ENCODE assay signal across 15 cellular contexts in genomic region chr7:101934618-101935017, GRCh38.
DNase-seq lines count a peak whose midpoint lies in the region; ATAC-seq, FAIRE-seq and TF ChIP-seq lines count a peak whose summit lies in the region.
"Had no signal": no experiment of that assay in that cellular context is flagged by ENCODE, and none has a peak within 500 bp of the region (broad histone marks: within the 10 kb centered on the region; RNA-seq: fewer than 3 reads in every experiment).

No MANE protein-coding gene starts in this region.

- FAIRE-seq in small intestine (lab: Jason Lieb, UNC): no peak

- H3K27me3 Mint-ChIP-seq in dendritic cell treated with granulocyte-macrophage colony-stimulating factor and Interleukin-4, amounts not matched to agents 40 ng/mL and 50 ng/mL, for 4 days: no peaks in the 10 kb centered on the region
- H3K27me3 Mint-ChIP-seq: activated CD8-positive, alpha-beta memory T cell treated with anti-CD3 and anti-CD28 coated beads, Interleukin-2, amount 10 ng/mL, durations not matched to agents 7 days and 5 days; activated naive CD8-positive, alpha-beta T cell treated with anti-CD3 and anti-CD28 coated beads, Interleukin-2, amount 50 U/mL, for 24 hours; stimulated activated naive CD8-positive, alpha-beta T cell treated with anti-CD3 and anti-CD28 coated beads, Interleukin-15, Interleukin-2, amounts not matched to agents 100 ng/mL and 50 ng/mL, for 24 hours had no signal

- intact Hi-C loops in dendritic cell treated with granulocyte-macrophage colony-stimulating factor and Interleukin-4, amounts not matched to agents 40 ng/mL and 50 ng/mL, for 4 days (cut with micrococcal nuclease): no loop called here

- WGBS in small intestine, 3 donors: 23 to 54% (median 37%) methylated on average over 11 of the region's 11 CpGs

- H3K27ac ChIP-seq in small intestine (ENCODE audit: low read depth in 1 of 2, low read length in 1 of 2) (peak overlapping the region; percentile 30 to 66), brain microvascular endothelial cell (no peak overlapping the region)

- DNase-seq in EH (ENCODE audit: low read depth) (peak; percentile 25), left lobe of liver (ENCODE audit: low spot score) (no peak), small intestine (peak; percentile 69), A172 (ENCODE audit: low spot score) (no peak), NCI-H345 treated with DMSO at 0.1 percent for 48 hours (lab: John Stamatoyannopoulos, UW; ENCODE audit: unreplicated experiment) (no peak), brain microvascular endothelial cell (no peak)
- DNase-seq: activated CD8-positive, alpha-beta memory T cell treated with anti-CD3 and anti-CD28 coated beads, Interleukin-2, amount 10 ng/mL, durations not matched to agents 7 days and 5 days; activated naive CD8-positive, alpha-beta T cell treated with anti-CD3 and anti-CD28 coated beads, Interleukin-2, amount 50 U/mL, for 24 hours; NCI-H2029; stimulated activated CD4-positive, alpha-beta T cell treated with anti-CD3 and anti-CD28 coated beads, Interleukin-1b, Interleukin-23, amount 100 ng/mL, for 48 hours; T1000 had no signal

- no peaks in the 10 kb centered on the region for H3K9me3 Mint-ChIP-seq in dendritic cell treated with granulocyte-macrophage colony-stimulating factor and Interleukin-4, amounts not matched to agents 40 ng/mL and 50 ng/mL, for 4 days
- H3K9me3 Mint-ChIP-seq: activated naive CD8-positive, alpha-beta T cell treated with anti-CD3 and anti-CD28 coated beads, Interleukin-2, amount 50 U/mL, for 24 hours; neural crest cell; stimulated activated naive CD8-positive, alpha-beta T cell treated with anti-CD3 and anti-CD28 coated beads, Interleukin-15, Interleukin-2, amounts not matched to agents 100 ng/mL and 50 ng/mL, for 24 hours had no signal

- H3K4me1 ChIP-seq in small intestine (ENCODE audit: control insufficient read depth in 2 of 2, insufficient read depth in 1 of 2, low read depth in 1 of 2, low read length in 1 of 2): peaks cover 6% of the 10 kb centered on the region in 2 donors

- H3K36me3 Mint-ChIP-seq in dendritic cell treated with granulocyte-macrophage colony-stimulating factor and Interleukin-4, amounts not matched to agents 40 ng/mL and 50 ng/mL, for 4 days (ENCODE audit: low read depth): peaks cover 21% of the 10 kb centered on the region

- peak overlapping the region; percentile 23 for H3K4me3 Mint-ChIP-seq in dendritic cell treated with granulocyte-macrophage colony-stimulating factor and Interleukin-4, amounts not matched to agents 40 ng/mL and 50 ng/mL, for 4 days
- H3K4me3 Mint-ChIP-seq: activated CD8-positive, alpha-beta memory T cell treated with anti-CD3 and anti-CD28 coated beads, Interleukin-2, amount 10 ng/mL, durations not matched to agents 7 days and 5 days; activated naive CD8-positive, alpha-beta T cell treated with anti-CD3 and anti-CD28 coated beads, Interleukin-2, amount 50 U/mL, for 24 hours; neural crest cell; stimulated activated naive CD8-positive, alpha-beta T cell treated with anti-CD3 and anti-CD28 coated beads, Interleukin-15, Interleukin-2, amounts not matched to agents 100 ng/mL and 50 ng/mL, for 24 hours had no signal

- ATAC-seq in left lobe of liver: peak; percentile 43
- ATAC-seq in activated CD4-positive, CD25-positive, alpha-beta regulatory T cell treated with anti-CD3 and anti-CD28 coated beads, Interleukin-2, amount 50 U/mL, for 24 hours: no peak
- ATAC-seq: activated CD8-positive, alpha-beta memory T cell treated with anti-CD3 and anti-CD28 coated beads, Interleukin-2, amount 10 ng/mL, durations not matched to agents 7 days and 5 days; activated naive CD8-positive, alpha-beta T cell treated with anti-CD3 and anti-CD28 coated beads, Interleukin-2, amount 50 U/mL, for 24 hours had no signal

- no peaks in the 10 kb centered on the region for H3K9me3 ChIP-seq in small intestine (ENCODE audit: control insufficient read depth, low read depth)

- H3K27me3 ChIP-seq in small intestine (ENCODE audit: control insufficient read depth in 2 of 2, insufficient read depth in 2 of 2, low read length in 2 of 2) (no peaks in the 10 kb centered on the region), brain microvascular endothelial cell (replicated peaks) (no peaks in the 10 kb centered on the region)

- no peaks in the 10 kb centered on the region for H3K36me3 ChIP-seq in small intestine (ENCODE audit: control insufficient read depth in 2 of 2, insufficient read depth in 2 of 2, low read length in 2 of 2)
- no peaks in the 10 kb centered on the region for H3K36me3 ChIP-seq in brain microvascular endothelial cell (replicated peaks)

- TF ChIP-seq CTCF in brain microvascular endothelial cell (IDR thresholded peaks at IDR 0.05; ENCODE audit: low read depth, low read length, missing control alignments): no peak

- peak overlapping the region; percentile 53 for H3K27ac Mint-ChIP-seq in dendritic cell treated with granulocyte-macrophage colony-stimulating factor and Interleukin-4, amounts not matched to agents 40 ng/mL and 50 ng/mL, for 4 days
- H3K27ac Mint-ChIP-seq: activated CD8-positive, alpha-beta memory T cell treated with anti-CD3 and anti-CD28 coated beads, Interleukin-2, amount 10 ng/mL, durations not matched to agents 7 days and 5 days; activated naive CD8-positive, alpha-beta T cell treated with anti-CD3 and anti-CD28 coated beads, Interleukin-2, amount 50 U/mL, for 24 hours; stimulated activated naive CD8-positive, alpha-beta T cell treated with anti-CD3 and anti-CD28 coated beads, Interleukin-15, Interleukin-2, amounts not matched to agents 100 ng/mL and 50 ng/mL, for 24 hours had no signal

- H3K4me3 ChIP-seq in small intestine (ENCODE audit: low read depth in 1 of 2, low read length in 2 of 2) (no peak overlapping the region), brain microvascular endothelial cell (ENCODE audit: low read depth, low read length) (no peak overlapping the region)

- H3K4me1 Mint-ChIP-seq in dendritic cell treated with granulocyte-macrophage colony-stimulating factor and Interleukin-4, amounts not matched to agents 40 ng/mL and 50 ng/mL, for 4 days (ENCODE audit: low read depth): peaks cover 40% of the 10 kb centered on the region
- H3K4me1 Mint-ChIP-seq: activated CD8-positive, alpha-beta memory T cell treated with anti-CD3 and anti-CD28 coated beads, Interleukin-2, amount 10 ng/mL, durations not matched to agents 7 days and 5 days had no signal

- in situ Hi-C loops in brain microvascular endothelial cell (cut with HindIII; ENCODE audit: low pct_ligation_motif_present, low sequenced_read_pairs): no loop called here

Comparison
In these comparisons a context has a peak if more than half of its experiments do, and no peak if none do; other contexts are left out.
1. DNase-seq: peak in EH (single experiment) and small intestine (single experiment); none in left lobe of liver (single experiment), A172 (single experiment), NCI-H345 treated with DMSO at 0.1 percent for 48 hours (single experiment) and brain microvascular endothelial cell (single experiment).